In genomic region chrX:153971124-153971631, GRCh38 we compare ENCODE assay signal across 8 cellular contexts. TPM values are rescaled to one million over a fixed set of nuclear protein-coding genes. Genes with fewer than 3 reads are reported as not detected.
DNase-seq lines count a peak whose midpoint lies in the region; ATAC-seq and TF ChIP-seq lines count a peak whose summit lies in the region.

No MANE protein-coding gene starts in this region.

- peak overlapping the region; percentile 98 for H3K18ac ChIP-seq in neuronal stem cell (ENCODE audit: low read length)

- H2BK120ac ChIP-seq in neuronal stem cell (ENCODE audit: low read depth, low read length): peak overlapping the region; percentile 91

- peaks cover 0 to 34% of the 10 kb centered on the region in 2 donors for H3K36me3 ChIP-seq in neuronal stem cell (replicated peaks in 1 of 2; ENCODE audit: control insufficient read depth in 2 of 2, insufficient read depth in 2 of 2, low read length in 2 of 2)
- H3K36me3 ChIP-seq in subcutaneous abdominal adipose tissue (ENCODE audit: control insufficient read depth in 5 of 5, insufficient read depth in 5 of 5, low read length in 5 of 5): peaks cover 0 to 2% (median 0%) of the 10 kb centered on the region in 5 donors

- peak overlapping the region; percentile 85 for H3K23ac ChIP-seq in neuronal stem cell (ENCODE audit: low read depth, low read length, poor library complexity)

- H3K4me3 ChIP-seq in neuronal stem cell (ENCODE audit: low read length in 2 of 2) (peak overlapping the region; percentile 66 to 88), subcutaneous abdominal adipose tissue (ENCODE audit: low read depth in 1 of 5, low read length in 5 of 5) (peak overlapping the region; percentile 91 to 99 (median 96))

- H3K4me2 ChIP-seq in neuronal stem cell (ENCODE audit: insufficient read depth, low read length, poor library complexity, severe bottlenecking): peak overlapping the region; percentile 57

- H2BK15ac ChIP-seq in neuronal stem cell (ENCODE audit: low read length): peak overlapping the region; percentile 75

- TF ChIP-seq CTCF in foreskin keratinocyte (conservative IDR thresholded peaks at IDR 0.05): no peak

- H3K9ac ChIP-seq in neuronal stem cell (ENCODE audit: low read depth, low read length, poor library complexity) (peak overlapping the region; percentile 90), subcutaneous abdominal adipose tissue (ENCODE audit: low read length in 5 of 5) (peak overlapping the region; percentile 95 to 98 (median 97))

- H2BK5ac ChIP-seq in neuronal stem cell (ENCODE audit: low read length): peak overlapping the region; percentile 87

- ATAC-seq in GM21737 (IDR thresholded peaks at IDR 0.05; ENCODE audit: unreplicated experiment) (peak; percentile 32), foreskin keratinocyte (peak; percentile 53)

- peak overlapping the region; percentile 71 for H3K14ac ChIP-seq in neuronal stem cell (ENCODE audit: low read length)

- peaks cover 8% of the 10 kb centered on the region for H3K79me1 ChIP-seq in neuronal stem cell (ENCODE audit: low read depth, low read length)

- DNase-seq in DMS79 (lab: John Stamatoyannopoulos, UW): peak; percentile 22
- DNase-seq in Kasumi-1 (lab: John Stamatoyannopoulos, UW): peak; percentile 54 to 57
- peak; percentile 20 for DNase-seq in SIG-M5 (lab: John Stamatoyannopoulos, UW)
- peak; percentile 88 for DNase-seq in activated gamma-delta T cell treated with anti-CD3 and anti-CD28 coated beads, Interleukin-2, amount 50 U/mL, for 16 hours (ENCODE audit: low read depth)
- DNase-seq in foreskin keratinocyte: peak; percentile 63 to 71
- peak; percentile 58 for DNase-seq in neuronal stem cell (ENCODE audit: low spot score)

- H2BK12ac ChIP-seq in neuronal stem cell (ENCODE audit: low read length): no peak overlapping the region

- peak overlapping the region; percentile 98 for H3K27ac ChIP-seq in foreskin keratinocyte
- H3K27ac ChIP-seq in neuronal stem cell (replicated peaks; ENCODE audit: low read length): peak overlapping the region; percentile 99
- H3K27ac ChIP-seq in subcutaneous abdominal adipose tissue (ENCODE audit: low read depth, low read length): peak overlapping the region; percentile 98

- WGBS in neuronal stem cell (ENCODE audit: extremely low coverage in 2 of 2, insufficient read length in 2 of 2, insufficient replicate concordance in 1 of 2), 2 donors: no CpG with 5 or more reads among the region's 52 CpGs

- peak overlapping the region; percentile 78 for H2AFZ ChIP-seq in neuronal stem cell (ENCODE audit: low read length)

- H3K9me3 ChIP-seq in neuronal stem cell (replicated peaks in 1 of 2; ENCODE audit: control insufficient read depth in 2 of 2, insufficient read depth in 1 of 2, low read depth in 1 of 2, low read length in 2 of 2) (no peaks in the 10 kb centered on the region), subcutaneous abdominal adipose tissue (ENCODE audit: control insufficient read depth in 5 of 5, low read length in 5 of 5) (peaks cover 0 to 2% (median 0%) of the 10 kb centered on the region in 5 donors)

- peak overlapping the region; percentile 94 for H2AK5ac ChIP-seq in neuronal stem cell (ENCODE audit: low read depth, low read length)

- H3K4ac ChIP-seq in neuronal stem cell (ENCODE audit: low read length): peak overlapping the region; percentile 76

- H3K27me3 ChIP-seq in foreskin keratinocyte (no peaks in the 10 kb centered on the region), neuronal stem cell (ENCODE audit: control insufficient read depth in 3 of 3, insufficient read depth in 3 of 3, low read depth in 1 of 3, low read length in 3 of 3) (peaks cover 0 to 16% (median 0%) of the 10 kb centered on the region in 3 experiments), subcutaneous abdominal adipose tissue (ENCODE audit: control insufficient read depth in 5 of 5, insufficient read depth in 4 of 5, low read length in 5 of 5) (peaks cover 0 to 25% (median 6%) of the 10 kb centered on the region in 5 donors)

- H4K8ac ChIP-seq in neuronal stem cell (ENCODE audit: low read depth, low read length): peak overlapping the region; percentile 3

- H4K91ac ChIP-seq in neuronal stem cell (ENCODE audit: low read depth, low read length, poor library complexity): no peak overlapping the region

- no peaks in the 10 kb centered on the region for H3K4me1 ChIP-seq in foreskin keratinocyte
- peaks cover 18 to 32% of the 10 kb centered on the region in 2 donors for H3K4me1 ChIP-seq in neuronal stem cell (ENCODE audit: control insufficient read depth in 2 of 2, insufficient read depth in 1 of 2, low read depth in 1 of 2, low read length in 2 of 2)
- H3K4me1 ChIP-seq in subcutaneous abdominal adipose tissue (ENCODE audit: control insufficient read depth in 5 of 5, insufficient read depth in 5 of 5, low read length in 5 of 5): peaks cover 21 to 63% (median 60%) of the 10 kb centered on the region in 5 donors

RNA-seq across cellular contexts. Expression of gene HCFC1, which starts 0.4 kb away (rescaled TPM):
- 42.9 and 46.0 TPM in 2 replicates for total RNA-seq in foreskin keratinocyte
- 22.0 and 23.2 TPM in 2 replicates for polyA plus RNA-seq in foreskin keratinocyte
- 37.0 TPM for polyA plus RNA-seq in neuronal stem cell (2013, experiment 1 of 2)
- 39.4 TPM for polyA plus RNA-seq in neuronal stem cell (2013, experiment 2 of 2)

RNA-seq across cellular contexts. Expression of gene TMEM187, which starts 1.4 kb away (rescaled TPM):
- total RNA-seq in foreskin keratinocyte: 3.9 TPM in 2 replicates
- 5.0 and 5.4 TPM in 2 replicates for polyA plus RNA-seq in foreskin keratinocyte
- polyA plus RNA-seq in neuronal stem cell (2013, experiment 1 of 2): 6.2 TPM
- polyA plus RNA-seq in neuronal stem cell (2013, experiment 2 of 2): 6.1 TPM

RNA-seq across cellular contexts. Expression of gene RENBP, which starts 26.7 kb away (rescaled TPM):
- 0.14 and 0.20 TPM in 2 replicates for total RNA-seq in foreskin keratinocyte
- polyA plus RNA-seq in foreskin keratinocyte: 0.19 and 0.36 TPM in 2 replicates
- 4.8 TPM for polyA plus RNA-seq in neuronal stem cell (2013, experiment 1 of 2)
- 4.7 TPM for polyA plus RNA-seq in neuronal stem cell (2013, experiment 2 of 2)

RNA-seq across cellular contexts. Expression of gene NAA10, which starts 36.3 kb away (rescaled TPM):
- total RNA-seq in foreskin keratinocyte: 102 and 106 TPM in 2 replicates
- polyA plus RNA-seq in foreskin keratinocyte: 227 and 235 TPM in 2 replicates
- 94.9 TPM for polyA plus RNA-seq in neuronal stem cell (2013, experiment 1 of 2)
- polyA plus RNA-seq in neuronal stem cell (2013, experiment 2 of 2): 91.4 TPM

RNA-seq across cellular contexts. Expression of gene ARHGAP4, which starts 45.1 kb away (rescaled TPM):
- total RNA-seq in foreskin keratinocyte: 1.4 and 2.8 TPM in 2 replicates
- 1.8 and 2.1 TPM in 2 replicates for polyA plus RNA-seq in foreskin keratinocyte
- 5.4 TPM for polyA plus RNA-seq in neuronal stem cell (2013, experiment 1 of 2)
- polyA plus RNA-seq in neuronal stem cell (2013, experiment 2 of 2): 4.9 TPM

Comparison
In these comparisons a context has a peak if more than half of its experiments do, and no peak if none do; other contexts are left out.
1. Peak in every context shown above with its lines: DNase-seq, ATAC-seq, H3K4me3 ChIP-seq and H3K27ac ChIP-seq.
2. DNase-seq: peak in every context shown above with its lines; median percentile 88 in activated gamma-delta T cell treated with anti-CD3 and anti-CD28 coated beads, Interleukin-2, amount 50 U/mL, for 16 hours; 67 in foreskin keratinocyte; 58 in neuronal stem cell; 56 in Kasumi-1; 22 in DMS79; 20 in SIG-M5.